ENCODE assay signal across 8 cellular contexts in the genomic region with DNA sequence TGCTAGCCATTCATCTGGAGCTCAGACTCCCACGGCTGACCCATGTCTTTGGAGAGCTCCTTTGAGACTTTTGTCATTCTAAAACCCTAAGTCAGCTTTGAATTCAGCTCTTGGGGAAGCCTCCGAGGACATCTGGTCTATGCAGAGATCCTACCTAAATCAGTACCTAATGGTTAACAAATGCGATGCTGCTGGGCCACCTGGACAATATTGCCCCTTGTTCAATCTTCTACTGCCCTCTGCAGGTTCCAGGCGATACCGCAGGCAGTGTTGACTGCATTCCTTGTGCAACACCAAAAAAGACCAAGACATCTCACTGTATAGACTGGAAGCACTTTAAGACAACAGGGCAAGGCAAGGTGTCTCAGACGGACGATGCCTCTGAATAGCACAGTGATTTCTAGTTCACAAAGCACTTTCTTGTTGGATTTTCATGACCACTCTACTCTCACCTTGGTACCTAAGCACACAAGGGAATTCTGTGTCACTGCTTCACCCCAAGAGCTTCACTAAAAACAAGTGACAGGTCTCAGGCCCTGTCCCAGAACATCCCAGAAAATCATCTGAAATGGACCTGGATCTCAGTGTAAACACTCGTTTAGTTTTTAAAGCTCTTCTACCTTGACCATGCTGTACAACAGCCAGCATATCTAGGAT.
DNase-seq lines count a peak whose midpoint lies in the region; ATAC-seq, FAIRE-seq and TF ChIP-seq lines count a peak whose summit lies in the region.

No MANE protein-coding gene starts in this region.

- peak overlapping the region; percentile 7 for H3K4me2 ChIP-seq in astrocyte (ENCODE audit: low read length)

- H3K27me3 Mint-ChIP-seq in astrocyte (ENCODE audit: low read depth, unreplicated experiment), result peaks cover 32% of the 10 kb centered on the region

- WGBS in small intestine, 3 donors, result 16 to 21% (median 17%) methylated on average over 8 of the region's 8 CpGs

- no peaks in the 10 kb centered on the region for H3K79me2 ChIP-seq in astrocyte (ENCODE audit: insufficient read depth, low read length)

- H3K27ac Mint-ChIP-seq in astrocyte (ENCODE audit: unreplicated experiment), result peak overlapping the region; percentile 58

- no peaks in the 10 kb centered on the region for H3K9me3 Mint-ChIP-seq in astrocyte (ENCODE audit: unreplicated experiment)

- peaks cover 22% of the 10 kb centered on the region for H3K4me1 Mint-ChIP-seq in astrocyte (ENCODE audit: low read depth, unreplicated experiment)

- H4K20me1 ChIP-seq in astrocyte (ENCODE audit: insufficient read depth, low read length), result no peaks in the 10 kb centered on the region

- ATAC-seq in HG02588 (IDR thresholded peaks at IDR 0.05; ENCODE audit: unreplicated experiment), result peak; percentile 80
- no peak for ATAC-seq in GM19467 (IDR thresholded peaks at IDR 0.05; ENCODE audit: unreplicated experiment)

- H2AFZ ChIP-seq in astrocyte (ENCODE audit: low read depth, low read length), result no peak overlapping the region

- H3K4me1 ChIP-seq in astrocyte (ENCODE audit: insufficient read depth, low read length) (peaks cover 38% of the 10 kb centered on the region), small intestine (ENCODE audit: control insufficient read depth in 2 of 2, insufficient read depth in 1 of 2, low read depth in 1 of 2, low read length in 1 of 2) (peaks cover 0 to 6% of the 10 kb centered on the region in 2 donors)

- H3K4me3 Mint-ChIP-seq in astrocyte (ENCODE audit: unreplicated experiment), result no peak overlapping the region

- H3K9me3 ChIP-seq in astrocyte (ENCODE audit: insufficient read depth, low read depth, low read length), result no peaks in the 10 kb centered on the region
- no peaks in the 10 kb centered on the region for H3K9me3 ChIP-seq in small intestine (ENCODE audit: control insufficient read depth, low read depth)

- no peak overlapping the region for H3K4me3 ChIP-seq in GM12865 (ENCODE audit: low read depth, low read length)
- H3K4me3 ChIP-seq in astrocyte (ENCODE audit: insufficient read depth, low read depth, low read length), result no peak overlapping the region
- no peak overlapping the region for H3K4me3 ChIP-seq in small intestine (ENCODE audit: low read depth in 1 of 2, low read length in 2 of 2)

- H3K36me3 Mint-ChIP-seq in astrocyte (ENCODE audit: low read depth, unreplicated experiment), result no peaks in the 10 kb centered on the region

- H3K27me3 ChIP-seq in astrocyte (ENCODE audit: insufficient read depth, low read length) (no peaks in the 10 kb centered on the region), small intestine (ENCODE audit: control insufficient read depth in 2 of 2, insufficient read depth in 2 of 2, low read length in 2 of 2) (no peaks in the 10 kb centered on the region)

- FAIRE-seq in astrocyte (lab: Jason Lieb, UNC) (no peak), small intestine (lab: Jason Lieb, UNC) (no peak)

- H3K36me3 ChIP-seq in astrocyte (ENCODE audit: insufficient read depth, low read length) (no peaks in the 10 kb centered on the region), small intestine (ENCODE audit: control insufficient read depth in 2 of 2, insufficient read depth in 2 of 2, low read length in 2 of 2) (peaks cover 0 to 4% of the 10 kb centered on the region in 2 donors)

- DNase-seq in GM12865 (ENCODE audit: low read depth) (peak; percentile 80), NCI-H1417 treated with DMSO at 0.1 percent for 48 hours (lab: John Stamatoyannopoulos, UW) (peak; percentile 85), T-helper 2 cell (peak; percentile 33 to 72 (median 55)), astrocyte (ENCODE audit: low read depth) (peak; percentile 57), hypothalamus (lab: John Stamatoyannopoulos, UW) (peak in 47 of 51 donors; percentile 3 to 82 (median 52)), small intestine (peak; percentile 79)

- TF ChIP-seq CTCF in GM12865 (IDR thresholded peaks at IDR 0.05; ENCODE audit: insufficient read depth, low read depth, low read length, missing control alignments) (peak; percentile 90), astrocyte (IDR thresholded peaks at IDR 0.05; ENCODE audit: insufficient read depth, low read depth, low read length) (peak; percentile 100)

- H3K9ac ChIP-seq in astrocyte (ENCODE audit: low read length), result peak overlapping the region; percentile 1

- no peak overlapping the region for H3K27ac ChIP-seq in astrocyte (ENCODE audit: low read depth, low read length)
- H3K27ac ChIP-seq in small intestine (ENCODE audit: low read depth in 1 of 2, low read length in 1 of 2), result no peak overlapping the region
